1 cellular context compared by ENCODE assay signal in genomic region chr20:10634190-10634589, GRCh38.
TF ChIP-seq lines count a peak whose summit lies in the region.

No MANE protein-coding gene starts in this region.

TF ChIP-seq in GM23338, 12 proteins besides CTCF, POLR2A, EP300 and RAD21 (continued from another document):
- TF ChIP-seq, protein P1, sequence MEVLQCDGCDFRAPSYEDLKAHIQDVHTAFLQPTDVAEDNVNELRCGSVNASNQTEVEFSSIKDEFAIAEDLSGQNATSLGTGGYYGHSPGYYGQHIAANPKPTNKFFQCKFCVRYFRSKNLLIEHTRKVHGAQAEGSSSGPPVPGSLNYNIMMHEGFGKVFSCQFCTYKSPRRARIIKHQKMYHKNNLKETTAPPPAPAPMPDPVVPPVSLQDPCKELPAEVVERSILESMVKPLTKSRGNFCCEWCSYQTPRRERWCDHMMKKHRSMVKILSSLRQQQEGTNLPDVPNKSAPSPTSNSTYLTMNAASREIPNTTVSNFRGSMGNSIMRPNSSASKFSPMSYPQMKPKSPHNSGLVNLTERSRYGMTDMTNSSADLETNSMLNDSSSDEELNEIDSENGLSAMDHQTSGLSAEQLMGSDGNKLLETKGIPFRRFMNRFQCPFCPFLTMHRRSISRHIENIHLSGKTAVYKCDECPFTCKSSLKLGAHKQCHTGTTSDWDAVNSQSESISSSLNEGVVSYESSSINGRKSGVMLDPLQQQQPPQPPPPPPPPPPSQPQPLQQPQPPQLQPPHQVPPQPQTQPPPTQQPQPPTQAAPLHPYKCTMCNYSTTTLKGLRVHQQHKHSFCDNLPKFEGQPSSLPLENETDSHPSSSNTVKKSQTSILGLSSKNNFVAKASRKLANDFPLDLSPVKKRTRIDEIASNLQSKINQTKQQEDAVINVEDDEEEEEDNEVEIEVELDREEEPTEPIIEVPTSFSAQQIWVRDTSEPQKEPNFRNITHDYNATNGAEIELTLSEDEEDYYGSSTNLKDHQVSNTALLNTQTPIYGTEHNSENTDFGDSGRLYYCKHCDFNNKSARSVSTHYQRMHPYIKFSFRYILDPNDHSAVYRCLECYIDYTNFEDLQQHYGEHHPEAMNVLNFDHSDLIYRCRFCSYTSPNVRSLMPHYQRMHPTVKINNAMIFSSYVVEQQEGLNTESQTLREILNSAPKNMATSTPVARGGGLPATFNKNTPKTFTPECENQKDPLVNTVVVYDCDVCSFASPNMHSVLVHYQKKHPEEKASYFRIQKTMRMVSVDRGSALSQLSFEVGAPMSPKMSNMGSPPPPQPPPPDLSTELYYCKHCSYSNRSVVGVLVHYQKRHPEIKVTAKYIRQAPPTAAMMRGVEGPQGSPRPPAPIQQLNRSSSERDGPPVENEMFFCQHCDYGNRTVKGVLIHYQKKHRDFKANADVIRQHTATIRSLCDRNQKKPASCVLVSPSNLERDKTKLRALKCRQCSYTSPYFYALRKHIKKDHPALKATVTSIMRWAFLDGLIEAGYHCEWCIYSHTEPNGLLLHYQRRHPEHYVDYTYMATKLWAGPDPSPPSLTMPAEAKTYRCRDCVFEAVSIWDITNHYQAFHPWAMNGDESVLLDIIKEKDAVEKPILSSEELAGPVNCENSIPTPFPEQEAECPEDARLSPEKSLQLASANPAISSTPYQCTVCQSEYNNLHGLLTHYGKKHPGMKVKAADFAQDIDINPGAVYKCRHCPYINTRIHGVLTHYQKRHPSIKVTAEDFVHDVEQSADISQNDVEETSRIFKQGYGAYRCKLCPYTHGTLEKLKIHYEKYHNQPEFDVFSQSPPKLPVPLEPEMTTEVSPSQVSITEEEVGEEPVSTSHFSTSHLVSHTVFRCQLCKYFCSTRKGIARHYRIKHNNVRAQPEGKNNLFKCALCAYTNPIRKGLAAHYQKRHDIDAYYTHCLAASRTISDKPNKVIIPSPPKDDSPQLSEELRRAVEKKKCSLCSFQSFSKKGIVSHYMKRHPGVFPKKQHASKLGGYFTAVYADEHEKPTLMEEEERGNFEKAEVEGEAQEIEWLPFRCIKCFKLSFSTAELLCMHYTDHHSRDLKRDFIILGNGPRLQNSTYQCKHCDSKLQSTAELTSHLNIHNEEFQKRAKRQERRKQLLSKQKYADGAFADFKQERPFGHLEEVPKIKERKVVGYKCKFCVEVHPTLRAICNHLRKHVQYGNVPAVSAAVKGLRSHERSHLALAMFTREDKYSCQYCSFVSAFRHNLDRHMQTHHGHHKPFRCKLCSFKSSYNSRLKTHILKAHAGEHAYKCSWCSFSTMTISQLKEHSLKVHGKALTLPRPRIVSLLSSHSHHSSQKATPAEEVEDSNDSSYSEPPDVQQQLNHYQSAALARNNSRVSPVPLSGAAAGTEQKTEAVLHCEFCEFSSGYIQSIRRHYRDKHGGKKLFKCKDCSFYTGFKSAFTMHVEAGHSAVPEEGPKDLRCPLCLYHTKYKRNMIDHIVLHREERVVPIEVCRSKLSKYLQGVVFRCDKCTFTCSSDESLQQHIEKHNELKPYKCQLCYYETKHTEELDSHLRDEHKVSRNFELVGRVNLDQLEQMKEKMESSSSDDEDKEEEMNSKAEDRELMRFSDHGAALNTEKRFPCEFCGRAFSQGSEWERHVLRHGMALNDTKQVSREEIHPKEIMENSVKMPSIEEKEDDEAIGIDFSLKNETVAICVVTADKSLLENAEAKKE (CRISPR knock-in tag; IDR thresholded peaks at IDR 0.05): no peak
- TF ChIP-seq POLR2AphosphoS5 (IDR thresholded peaks at IDR 0.05; ENCODE audit: low read depth) (no peak), ZNF114 (CRISPR knock-in tag; IDR thresholded peaks at IDR 0.05) (no peak), ETS1 (IDR thresholded peaks at IDR 0.05) (no peak), EZH2 (IDR thresholded peaks at IDR 0.05; ENCODE audit: low read depth, unreplicated experiment) (no peak)
